ENCODE assay signal across 18 cellular contexts in the genomic region with DNA sequence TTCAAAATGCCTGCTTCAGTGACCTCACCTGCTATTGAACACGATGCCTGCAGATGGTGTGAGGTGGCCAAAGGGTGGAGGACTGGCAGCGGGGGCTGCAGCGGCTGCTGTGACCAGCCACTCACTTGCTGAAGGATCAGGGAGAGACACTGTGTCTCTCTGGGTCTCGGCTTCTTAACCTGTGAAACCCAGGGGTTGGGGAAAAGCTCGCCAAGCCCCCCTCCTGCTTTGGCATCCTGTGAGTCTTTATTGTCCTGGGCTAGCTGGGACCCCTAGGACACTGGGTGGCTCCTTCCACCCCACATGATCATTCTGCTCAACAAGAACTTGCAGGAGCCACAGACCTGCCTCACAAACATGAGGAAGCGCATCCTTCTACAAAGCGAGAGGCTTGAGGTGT.
"Had no signal": no experiment of that assay in that cellular context is flagged by ENCODE, and none has a peak within 500 bp of the region (broad histone marks: within the 10 kb centered on the region; RNA-seq: fewer than 3 reads in every experiment).

No MANE protein-coding gene starts in this region.

- H3K27ac Mint-ChIP-seq: mesothelial cell of epicardium had no signal

- H3K9me3 ChIP-seq: esophagus muscularis mucosa, gastroesophageal sphincter, heart left ventricle, left lung, lower lobe of right lung, mucosa of descending colon had no signal

- H3K36me3 Mint-ChIP-seq: mesothelial cell of epicardium had no signal

- H3K9me3 Mint-ChIP-seq: mesothelial cell of epicardium had no signal

- H2AFZ ChIP-seq: hepatocyte had no signal

- DNase-seq: dermis blood vessel endothelial cell; dorsolateral prefrontal cortex; effector CD4-positive, alpha-beta T cell; effector memory CD4-positive, alpha-beta T cell; foreskin keratinocyte; heart left ventricle; hypothalamus; left cardiac atrium; left lung; left ventricle myocardium superior; lower lobe of right lung; mesenchymal stem cell; mucosa of descending colon had no signal

- H3K79me2 ChIP-seq: hepatocyte had no signal

- H3K4me2 ChIP-seq: hepatocyte had no signal

- H3K4me3 ChIP-seq: coronary artery, dorsolateral prefrontal cortex, esophagus muscularis mucosa, gastroesophageal sphincter, heart left ventricle, hepatocyte, left lung, lower lobe of right lung, mucosa of descending colon had no signal

- H3K4me1 Mint-ChIP-seq: mesothelial cell of epicardium had no signal

- H3K27ac ChIP-seq: coronary artery, dorsolateral prefrontal cortex, esophagus muscularis mucosa, foreskin keratinocyte, gastroesophageal sphincter, heart left ventricle, hepatocyte, left lung, lower lobe of right lung had no signal

- H3K4me1 ChIP-seq: esophagus muscularis mucosa, foreskin keratinocyte, gastroesophageal sphincter, heart left ventricle, left lung, lower lobe of right lung had no signal

- H3K27me3 ChIP-seq: dorsolateral prefrontal cortex, esophagus muscularis mucosa, foreskin keratinocyte, gastroesophageal sphincter, heart left ventricle, hepatocyte, left lung had no signal

- H3K4me3 Mint-ChIP-seq: mesothelial cell of epicardium had no signal

- H3K36me3 ChIP-seq: esophagus muscularis mucosa, gastroesophageal sphincter, heart left ventricle, left lung, lower lobe of right lung had no signal
